Comparison of ENCODE assay signal across 8 cellular contexts in genomic region chr1:173190101-173190895, GRCh38. TPM values are rescaled to one million over a fixed set of nuclear protein-coding genes. Genes with fewer than 3 reads are reported as not detected.
A peak's percentile ranks its signal among the peaks of the same experiment; 100 is the strongest.
DNase-seq lines count a peak whose midpoint lies in the region; ATAC-seq, FAIRE-seq and TF ChIP-seq lines count a peak whose summit lies in the region.

No MANE protein-coding gene starts in this region.

- RAD21 ChIA-PET in GM12878 (lab: Charles Lee; ENCODE audit: unreplicated experiment) = interaction anchor here (1.1 to 3.4 kb wide), 6 partner anchors 10 to 445 kb away, joined by 3 to 25 read pairs (median 4); no protein-coding TSS in a partner anchor

- H3K9ac ChIP-seq in GM12878 (ENCODE audit: control insufficient read depth, insufficient read depth, low read length) (no peak overlapping the region), keratinocyte (ENCODE audit: control insufficient read depth, extremely low read depth, insufficient read depth, low read length) (peak overlapping the region; percentile 10)

- TF ChIP-seq CTCF in LNCaP clone FGC (IDR thresholded peaks at IDR 0.05; ENCODE audit: control insufficient read depth, extremely low read depth, insufficient read depth) (no peak), GM12878 (IDR thresholded peaks at IDR 0.05 in 2 of 3, conservative IDR thresholded peaks at IDR 0.05 in 1 of 3; ENCODE audit: control insufficient read depth in 2 of 3, extremely low read depth in 1 of 3, insufficient read depth in 1 of 3, low read depth in 3 of 3, low read length in 3 of 3) (no peak), keratinocyte (optimal IDR thresholded peaks at IDR 0.05 in 1 of 3, IDR thresholded peaks at IDR 0.05 in 1 of 3, conservative IDR thresholded peaks at IDR 0.05 in 1 of 3; ENCODE audit: extremely low read depth in 1 of 3, insufficient read depth in 2 of 3, low read length in 3 of 3) (no peak)

- no peak overlapping the region for H3K4me3 Mint-ChIP-seq in activated T-cell treated with anti-CD3 and anti-CD28 coated beads, Interleukin-2, amount 50 U/mL, for 72 hours

- no peak for TF ChIP-seq POLR2A in GM12878 (IDR thresholded peaks at IDR 0.05; ENCODE audit: low read depth, low read length)

- no peaks in the 10 kb centered on the region; the same call in 2 of the 3 replicates for H3K9me3 ChIP-seq in GM12878 (replicated peaks; ENCODE audit: control insufficient read depth, insufficient read depth, low read length)
- no peaks in the 10 kb centered on the region for H3K9me3 ChIP-seq in keratinocyte (ENCODE audit: control insufficient read depth, low read depth, low read length)

- dilution Hi-C loops in keratinocyte (cut with MboI; ENCODE audit: extremely low pct_ligation_motif_present, low sequenced_read_pairs) = no loop called here

- WGBS in GM12878 (ENCODE audit: insufficient coverage, insufficient replicate concordance, low lambda C conversion rate, missing lambda C conversion rate) = 62% methylated on average over 10 of the region's 10 CpGs

- no peak overlapping the region for H3K27ac ChIP-seq in GM12878 (ENCODE audit: control insufficient read depth, insufficient read depth)
- H3K27ac ChIP-seq in keratinocyte (ENCODE audit: control insufficient read depth, insufficient read depth, low read length) = peak overlapping the region; percentile 79

- peak in 10 of 14 donors; percentile 19 to 45 (median 29) for DNase-seq in C1 segment of cervical spinal cord (lab: John Stamatoyannopoulos, UW)
- peak; percentile 81 for DNase-seq in LNCaP clone FGC (ENCODE audit: low read depth)
- peak; percentile 63 for DNase-seq in GM12878 (ENCODE audit: low read depth, low spot score)
- peak; percentile 45 for DNase-seq in keratinocyte (ENCODE audit: low read depth, low spot score)
- DNase-seq in stromal cell of bone marrow (ENCODE audit: low read depth) = peak; percentile 53
- no peak for DNase-seq in activated T-cell treated with anti-CD3 and anti-CD28 coated beads, Interleukin-2, amount 50 U/mL, for 72 hours

- H3K9me1 ChIP-seq in keratinocyte (ENCODE audit: control insufficient read depth, extremely low read depth, insufficient read depth, low read length) = peaks cover 3% of the 10 kb centered on the region

- in situ Hi-C loops in GM12878 (cut with MboI) = no loop called here

- no peak for TF ChIP-seq EP300 in GM12878 (IDR thresholded peaks at IDR 0.05; ENCODE audit: borderline replicate concordance in 1 of 2, control insufficient read depth in 1 of 2, low read depth in 2 of 2, low read length in 2 of 2)

- H2AFZ ChIP-seq in GM12878 (ENCODE audit: control insufficient read depth, low read depth, low read length) = no peak overlapping the region
- peak overlapping the region; percentile 25 for H2AFZ ChIP-seq in keratinocyte (ENCODE audit: control insufficient read depth, low read length)

- H3K4me1 ChIP-seq in GM12878 (ENCODE audit: control insufficient read depth, insufficient read depth, low read length) (no peaks in the 10 kb centered on the region), keratinocyte (ENCODE audit: control insufficient read depth, extremely low read depth, insufficient read depth, low read length) (peaks cover 18% of the 10 kb centered on the region)

- peaks cover 0 to 3% of the 10 kb centered on the region in 2 donors for H3K36me3 Mint-ChIP-seq in activated T-cell treated with anti-CD3 and anti-CD28 coated beads, Interleukin-2, amount 50 U/mL, for 72 hours (ENCODE audit: insufficient read depth in 2 of 2)

- FAIRE-seq in GM12878 (lab: Jason Lieb, UNC) (no peak), keratinocyte (lab: Jason Lieb, UNC) (peak; percentile 95)

- H3K79me2 ChIP-seq in GM12878 (ENCODE audit: control insufficient read depth, insufficient read depth, low read length) (no peaks in the 10 kb centered on the region), keratinocyte (ENCODE audit: control insufficient read depth, insufficient read depth, low read length) (no peaks in the 10 kb centered on the region)

- no peak overlapping the region for H3K27ac Mint-ChIP-seq in activated T-cell treated with anti-CD3 and anti-CD28 coated beads, Interleukin-2, amount 50 U/mL, for 72 hours

- H3K36me3 ChIP-seq in GM12878 (ENCODE audit: control insufficient read depth in 2 of 2, insufficient read depth in 2 of 2, low read length in 1 of 2) = no peaks in the 10 kb centered on the region
- no peaks in the 10 kb centered on the region for H3K36me3 ChIP-seq in keratinocyte (ENCODE audit: control insufficient read depth in 2 of 2, extremely low read depth in 1 of 2, insufficient read depth in 2 of 2, low read length in 2 of 2)

- intact Hi-C loops in GM12878 (cut with micrococcal nuclease; ENCODE audit: unreplicated experiment) = loop anchor here (10.0 kb wide), 1 partner anchor 295 kb away; no protein-coding TSS in a partner anchor

- H3K4me3 ChIP-seq in LNCaP clone FGC (ENCODE audit: low read depth, low read length) (no peak overlapping the region), GM12878 (no peak overlapping the region), keratinocyte (ENCODE audit: control insufficient read depth in 2 of 3, extremely low read depth in 1 of 3, insufficient read depth in 2 of 3, low read depth in 1 of 3, low read length in 3 of 3) (no peak overlapping the region)

- SMC1A ChIA-PET in GM12878 (lab: Charles Lee; ENCODE audit: uncharacterized antibody, unreplicated experiment) = interaction anchor here (0.6 to 7.2 kb wide), 12 partner anchors 8 to 445 kb away, joined by 3 to 77 read pairs (median 4); partner anchors contain the start of gene TNFSF4

- POLR2A ChIA-PET in GM12878 (lab: Charles Lee) = no interaction called here

- no peaks in the 10 kb centered on the region for H3K27me3 ChIP-seq in GM12878 (replicated peaks in 1 of 2; ENCODE audit: control insufficient read depth in 2 of 2, insufficient read depth in 2 of 2, low read length in 1 of 2)
- H3K27me3 ChIP-seq in keratinocyte (ENCODE audit: control insufficient read depth, extremely low read depth, insufficient read depth, low read length) = no peaks in the 10 kb centered on the region

- H4K20me1 ChIP-seq in GM12878 (ENCODE audit: control insufficient read depth, insufficient read depth) (no peaks in the 10 kb centered on the region), keratinocyte (ENCODE audit: control insufficient read depth, extremely low read depth, insufficient read depth, low read length) (no peaks in the 10 kb centered on the region)

- H3K4me2 ChIP-seq in GM12878 (ENCODE audit: control insufficient read depth, insufficient read depth) = no peak overlapping the region
- peak overlapping the region; percentile 61 for H3K4me2 ChIP-seq in keratinocyte (ENCODE audit: control insufficient read depth, extremely low read depth, insufficient read depth, low read depth, low read length)

- H3K27me3 Mint-ChIP-seq in activated T-cell treated with anti-CD3 and anti-CD28 coated beads, Interleukin-2, amount 50 U/mL, for 72 hours (ENCODE audit: low read depth) = peaks cover 15% of the 10 kb centered on the region

- ATAC-seq in GM12878 (peak; percentile 59), HG03280 (IDR thresholded peaks at IDR 0.05; ENCODE audit: unreplicated experiment) (no peak), HG02610 (IDR thresholded peaks at IDR 0.05; ENCODE audit: unreplicated experiment) (no peak)
- no peak for ATAC-seq in activated T-cell treated with anti-CD3 and anti-CD28 coated beads, Interleukin-2, amount 50 U/mL, for 72 hours (replicated peaks in 1 of 2)

- H3K9me3 Mint-ChIP-seq in activated T-cell treated with anti-CD3 and anti-CD28 coated beads, Interleukin-2, amount 50 U/mL, for 72 hours = no peaks in the 10 kb centered on the region

- BruUV-seq in GM12878 (replicated peaks; lab: Mats Ljungman, UMichigan) = no TSS peak

- TF ChIP-seq RAD21 in GM12878 (IDR thresholded peaks at IDR 0.05; ENCODE audit: insufficient read depth, low read depth, low read length) = no peak

- CTCF ChIA-PET in GM12878 (lab: Yijun Ruan, JAX) = interaction anchor here (0.9 to 8.5 kb wide), 8 partner anchors 9 to 447 kb away, joined by 3 to 74 read pairs (median 4); no protein-coding TSS in a partner anchor

- H3K4me1 Mint-ChIP-seq in activated T-cell treated with anti-CD3 and anti-CD28 coated beads, Interleukin-2, amount 50 U/mL, for 72 hours (ENCODE audit: low read depth) = peaks cover 10% of the 10 kb centered on the region

TF ChIP-seq in GM12878, 131 proteins besides CTCF, POLR2A, EP300 and RAD21 (continues in another document):
- TF ChIP-seq RFX5 (IDR thresholded peaks at IDR 0.05; ENCODE audit: low read depth, low read length) (no peak), POLR2AphosphoS5 (IDR thresholded peaks at IDR 0.05; ENCODE audit: low read length) (no peak)

RNA-seq across cellular contexts. Expression of gene TNFSF4, which starts 16.8 kb away (rescaled TPM):
- total RNA-seq in GM12878 (2013; cell fraction: nucleolus; rRNA removed) = 62.6 and 67.6 TPM in 2 replicates
- total RNA-seq in GM12878 (2014; rRNA removed) (12.0 and 15.7 TPM in 2 replicates), GM12878 (2014; rRNA removed; fragmentation: Illumina TruSeq; extraction: Trizol) (15.7 and 16.7 TPM in 2 replicates), GM12878 (2021) (10.4 TPM in 2 replicates)
- polyA plus RNA-seq in GM12878 (2011; ENCODE audit: low read depth) = 4.9 TPM
- polyA plus RNA-seq in GM12878 (2011; rRNA removed) (31.0 and 39.1 TPM in 2 replicates), GM12878 (2014; fragmentation: Illumina TruSeq; extraction: Trizol) (13.8 and 17.8 TPM in 2 replicates), GM12878 (2014; fragmentation: Nextera tagmentation; extraction: Ambion mirVana) (1 to 10 TPM; 8.1 to 9.5 TPM), GM12878 (2014; rRNA removed) (9.1 and 11.5 TPM in 2 replicates), GM12878 (2016; fragmentation: Nextera tagmentation; extraction: Ambion mirVana) (10 to 100 TPM; 13.8 to 15.2 TPM), keratinocyte (1.1 to 1.2 TPM (median 1.2 TPM) in 3 replicates)
- 16.0 and 16.2 TPM in 2 replicates for polyA plus RNA-seq in GM12878 (2011; cell fraction: cytosol; rRNA removed)
- polyA plus RNA-seq in GM12878 (2011; cell fraction: nucleus; rRNA removed) = 12.1 and 14.7 TPM in 2 replicates
- 4.6 and 6.8 TPM in 2 replicates for polyA plus RNA-seq in GM12878 (2012)
- polyA minus RNA-seq in GM12878 (2011; rRNA and poly(A)+ RNA removed) = 26.4 and 40.3 TPM in 2 replicates
- 7.5 and 8.4 TPM in 2 replicates for polyA minus RNA-seq in GM12878 (2011; cell fraction: cytosol; rRNA and poly(A)+ RNA removed)
- polyA minus RNA-seq in GM12878 (2011; cell fraction: nucleus; rRNA and poly(A)+ RNA removed) = 20.6 and 28.5 TPM in 2 replicates
- not detected for polyA plus RNA-seq in keratinocyte (2011; ENCODE audit: low read depth)
- polyA plus RNA-seq in keratinocyte (2011; cell fraction: cytosol; rRNA removed) = 1.3 and 2.3 TPM in 2 replicates
- polyA plus RNA-seq in keratinocyte (2011; cell fraction: nucleus; rRNA removed) = 0.60 and 1.00 TPM in 2 replicates
- polyA plus RNA-seq in keratinocyte (2012; ENCODE audit: low replicate concordance) = 0.27 and 0.55 TPM in 2 replicates
- polyA minus RNA-seq in keratinocyte = 0.43 to 0.86 TPM in 2 of 3 replicates, not detected in the other
- 1.2 TPM for polyA minus RNA-seq in keratinocyte (2011; cell fraction: cytosol; rRNA and poly(A)+ RNA removed)
- 0.21 and 2.2 TPM in 2 replicates for polyA minus RNA-seq in keratinocyte (2011; cell fraction: nucleus; rRNA and poly(A)+ RNA removed)
- total RNA-seq in activated T-cell treated with anti-CD3 and anti-CD28 coated beads, Interleukin-2, amount 50 U/mL, for 72 hours = 1 to 10 TPM; 2.0 to 2.4 TPM

Comparison
In these comparisons a context has a peak if more than half of its experiments do, and no peak if none do; other contexts are left out.
1. DNase-seq: peak in C1 segment of cervical spinal cord (10 of 14), LNCaP clone FGC (single experiment), GM12878 (single experiment), keratinocyte (single experiment) and stromal cell of bone marrow (single experiment); none in activated T-cell treated with anti-CD3 and anti-CD28 coated beads, Interleukin-2, amount 50 U/mL, for 72 hours (0 of 2).